Comparison of ENCODE assay signal across 2 cellular contexts in the genomic region with DNA sequence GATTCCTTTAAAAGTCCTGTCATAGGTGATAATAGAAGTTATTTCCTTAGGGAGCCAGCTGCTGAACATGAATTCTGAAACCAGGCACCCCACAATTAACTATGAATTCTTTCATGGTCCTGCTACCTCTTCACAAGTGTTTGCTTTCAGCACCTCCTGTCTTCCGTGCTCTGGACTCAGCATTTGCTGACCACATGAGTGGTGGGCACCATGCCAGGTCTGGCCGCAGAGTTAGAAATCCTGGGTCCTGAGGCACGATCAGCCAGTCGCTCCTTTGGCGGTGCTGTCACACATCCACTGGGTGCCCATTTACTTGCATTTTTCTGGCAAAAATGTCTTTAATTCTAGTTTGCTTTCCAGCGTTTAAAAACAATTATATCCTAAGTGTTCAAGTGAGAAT.
TF ChIP-seq lines count a peak whose summit lies in the region.

No MANE protein-coding gene starts in this region.

TF ChIP-seq in SK-N-SH, 30 proteins besides CTCF, POLR2A, EP300 and RAD21 (continued from another document):
- TF ChIP-seq, protein P1, sequence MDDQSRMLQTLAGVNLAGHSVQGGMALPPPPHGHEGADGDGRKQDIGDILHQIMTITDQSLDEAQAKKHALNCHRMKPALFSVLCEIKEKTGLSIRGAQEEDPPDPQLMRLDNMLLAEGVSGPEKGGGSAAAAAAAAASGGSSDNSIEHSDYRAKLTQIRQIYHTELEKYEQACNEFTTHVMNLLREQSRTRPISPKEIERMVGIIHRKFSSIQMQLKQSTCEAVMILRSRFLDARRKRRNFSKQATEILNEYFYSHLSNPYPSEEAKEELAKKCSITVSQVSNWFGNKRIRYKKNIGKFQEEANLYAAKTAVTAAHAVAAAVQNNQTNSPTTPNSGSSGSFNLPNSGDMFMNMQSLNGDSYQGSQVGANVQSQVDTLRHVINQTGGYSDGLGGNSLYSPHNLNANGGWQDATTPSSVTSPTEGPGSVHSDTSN (IDR thresholded peaks at IDR 0.05), result no peak

TF ChIP-seq in GM23338, 12 proteins besides CTCF, POLR2A, EP300 and RAD21 (continued from another document):
- TF ChIP-seq, protein P2, sequence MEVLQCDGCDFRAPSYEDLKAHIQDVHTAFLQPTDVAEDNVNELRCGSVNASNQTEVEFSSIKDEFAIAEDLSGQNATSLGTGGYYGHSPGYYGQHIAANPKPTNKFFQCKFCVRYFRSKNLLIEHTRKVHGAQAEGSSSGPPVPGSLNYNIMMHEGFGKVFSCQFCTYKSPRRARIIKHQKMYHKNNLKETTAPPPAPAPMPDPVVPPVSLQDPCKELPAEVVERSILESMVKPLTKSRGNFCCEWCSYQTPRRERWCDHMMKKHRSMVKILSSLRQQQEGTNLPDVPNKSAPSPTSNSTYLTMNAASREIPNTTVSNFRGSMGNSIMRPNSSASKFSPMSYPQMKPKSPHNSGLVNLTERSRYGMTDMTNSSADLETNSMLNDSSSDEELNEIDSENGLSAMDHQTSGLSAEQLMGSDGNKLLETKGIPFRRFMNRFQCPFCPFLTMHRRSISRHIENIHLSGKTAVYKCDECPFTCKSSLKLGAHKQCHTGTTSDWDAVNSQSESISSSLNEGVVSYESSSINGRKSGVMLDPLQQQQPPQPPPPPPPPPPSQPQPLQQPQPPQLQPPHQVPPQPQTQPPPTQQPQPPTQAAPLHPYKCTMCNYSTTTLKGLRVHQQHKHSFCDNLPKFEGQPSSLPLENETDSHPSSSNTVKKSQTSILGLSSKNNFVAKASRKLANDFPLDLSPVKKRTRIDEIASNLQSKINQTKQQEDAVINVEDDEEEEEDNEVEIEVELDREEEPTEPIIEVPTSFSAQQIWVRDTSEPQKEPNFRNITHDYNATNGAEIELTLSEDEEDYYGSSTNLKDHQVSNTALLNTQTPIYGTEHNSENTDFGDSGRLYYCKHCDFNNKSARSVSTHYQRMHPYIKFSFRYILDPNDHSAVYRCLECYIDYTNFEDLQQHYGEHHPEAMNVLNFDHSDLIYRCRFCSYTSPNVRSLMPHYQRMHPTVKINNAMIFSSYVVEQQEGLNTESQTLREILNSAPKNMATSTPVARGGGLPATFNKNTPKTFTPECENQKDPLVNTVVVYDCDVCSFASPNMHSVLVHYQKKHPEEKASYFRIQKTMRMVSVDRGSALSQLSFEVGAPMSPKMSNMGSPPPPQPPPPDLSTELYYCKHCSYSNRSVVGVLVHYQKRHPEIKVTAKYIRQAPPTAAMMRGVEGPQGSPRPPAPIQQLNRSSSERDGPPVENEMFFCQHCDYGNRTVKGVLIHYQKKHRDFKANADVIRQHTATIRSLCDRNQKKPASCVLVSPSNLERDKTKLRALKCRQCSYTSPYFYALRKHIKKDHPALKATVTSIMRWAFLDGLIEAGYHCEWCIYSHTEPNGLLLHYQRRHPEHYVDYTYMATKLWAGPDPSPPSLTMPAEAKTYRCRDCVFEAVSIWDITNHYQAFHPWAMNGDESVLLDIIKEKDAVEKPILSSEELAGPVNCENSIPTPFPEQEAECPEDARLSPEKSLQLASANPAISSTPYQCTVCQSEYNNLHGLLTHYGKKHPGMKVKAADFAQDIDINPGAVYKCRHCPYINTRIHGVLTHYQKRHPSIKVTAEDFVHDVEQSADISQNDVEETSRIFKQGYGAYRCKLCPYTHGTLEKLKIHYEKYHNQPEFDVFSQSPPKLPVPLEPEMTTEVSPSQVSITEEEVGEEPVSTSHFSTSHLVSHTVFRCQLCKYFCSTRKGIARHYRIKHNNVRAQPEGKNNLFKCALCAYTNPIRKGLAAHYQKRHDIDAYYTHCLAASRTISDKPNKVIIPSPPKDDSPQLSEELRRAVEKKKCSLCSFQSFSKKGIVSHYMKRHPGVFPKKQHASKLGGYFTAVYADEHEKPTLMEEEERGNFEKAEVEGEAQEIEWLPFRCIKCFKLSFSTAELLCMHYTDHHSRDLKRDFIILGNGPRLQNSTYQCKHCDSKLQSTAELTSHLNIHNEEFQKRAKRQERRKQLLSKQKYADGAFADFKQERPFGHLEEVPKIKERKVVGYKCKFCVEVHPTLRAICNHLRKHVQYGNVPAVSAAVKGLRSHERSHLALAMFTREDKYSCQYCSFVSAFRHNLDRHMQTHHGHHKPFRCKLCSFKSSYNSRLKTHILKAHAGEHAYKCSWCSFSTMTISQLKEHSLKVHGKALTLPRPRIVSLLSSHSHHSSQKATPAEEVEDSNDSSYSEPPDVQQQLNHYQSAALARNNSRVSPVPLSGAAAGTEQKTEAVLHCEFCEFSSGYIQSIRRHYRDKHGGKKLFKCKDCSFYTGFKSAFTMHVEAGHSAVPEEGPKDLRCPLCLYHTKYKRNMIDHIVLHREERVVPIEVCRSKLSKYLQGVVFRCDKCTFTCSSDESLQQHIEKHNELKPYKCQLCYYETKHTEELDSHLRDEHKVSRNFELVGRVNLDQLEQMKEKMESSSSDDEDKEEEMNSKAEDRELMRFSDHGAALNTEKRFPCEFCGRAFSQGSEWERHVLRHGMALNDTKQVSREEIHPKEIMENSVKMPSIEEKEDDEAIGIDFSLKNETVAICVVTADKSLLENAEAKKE (CRISPR knock-in tag; IDR thresholded peaks at IDR 0.05), result no peak
